Comparison of ENCODE assay signal across 7 cellular contexts in genomic region chr22:36873614-36874308, GRCh38. TPM values are rescaled to one million over a fixed set of nuclear protein-coding genes. Genes with fewer than 3 reads are reported as not detected.
DNase-seq lines count a peak whose midpoint lies in the region; ATAC-seq and TF ChIP-seq lines count a peak whose summit lies in the region.

No MANE protein-coding gene starts in this region.

- H3K4me1 Mint-ChIP-seq in T-helper 1 cell treated with Interleukin-12 subunit alpha and Interleukin-12 subunit beta and Interleukin-4 antibody, amounts not matched to agents 30 μg/mL and 1 μg/mL, for 36 hours (ENCODE audit: low read depth), result peaks cover 33% of the 10 kb centered on the region

- no peak overlapping the region for H2BK15ac ChIP-seq in mesendoderm (replicated peaks; ENCODE audit: low read depth)

- H4K5ac ChIP-seq in mesendoderm (ENCODE audit: low read length), result no peak overlapping the region

- DNase-seq in GF-D8 (lab: John Stamatoyannopoulos, UW), result peak; percentile 99
- DNase-seq in mesendoderm, result peak; percentile 80
- peak; percentile 80 for DNase-seq in upper lobe of right lung

- no peaks in the 10 kb centered on the region for H3K79me1 ChIP-seq in mesendoderm (ENCODE audit: low read length)

- H3K36me3 ChIP-seq in duodenal mucosa (ENCODE audit: control insufficient read depth in 1 of 2, insufficient read depth in 2 of 2, low read length in 2 of 2) (peaks cover 4 to 6% of the 10 kb centered on the region in 2 donors), mesendoderm (ENCODE audit: control insufficient read depth, insufficient read depth, low read length) (no peaks in the 10 kb centered on the region), upper lobe of right lung (no peaks in the 10 kb centered on the region)

- no peak overlapping the region for H4K8ac ChIP-seq in mesendoderm (ENCODE audit: low read depth, low read length)

- H2BK120ac ChIP-seq in mesendoderm (ENCODE audit: low read depth, low read length), result no peak overlapping the region

- H3K9ac ChIP-seq in duodenal mucosa (ENCODE audit: low read depth in 1 of 2, low read length in 2 of 2), result no peak overlapping the region
- H3K9ac ChIP-seq in mesendoderm (ENCODE audit: low read length), result no peak overlapping the region

- H3K23ac ChIP-seq in mesendoderm (ENCODE audit: low read length), result no peak overlapping the region

- H3K18ac ChIP-seq in mesendoderm (ENCODE audit: low read length), result no peak overlapping the region

- no peak overlapping the region for H3K4me2 ChIP-seq in mesendoderm (ENCODE audit: low read length)

- H2BK5ac ChIP-seq in mesendoderm (ENCODE audit: low read length), result no peak overlapping the region

- peaks cover 11 to 16% of the 10 kb centered on the region in 2 donors for H3K4me1 ChIP-seq in duodenal mucosa (ENCODE audit: control insufficient read depth in 1 of 2, insufficient read depth in 2 of 2, low read length in 2 of 2)
- no peaks in the 10 kb centered on the region for H3K4me1 ChIP-seq in mesendoderm (ENCODE audit: control insufficient read depth, low read depth, low read length)
- H3K4me1 ChIP-seq in upper lobe of right lung, result peaks cover 18% of the 10 kb centered on the region

- ATAC-seq in GM19467 (IDR thresholded peaks at IDR 0.05; ENCODE audit: unreplicated experiment) (peak; percentile 80), HG03565 (IDR thresholded peaks at IDR 0.05; ENCODE audit: unreplicated experiment) (peak; percentile 80), upper lobe of right lung (peak; percentile 89)

- H3K36me3 Mint-ChIP-seq in T-helper 1 cell treated with Interleukin-12 subunit alpha and Interleukin-12 subunit beta and Interleukin-4 antibody, amounts not matched to agents 30 μg/mL and 1 μg/mL, for 36 hours (ENCODE audit: low read depth), result peaks cover 66% of the 10 kb centered on the region

- TF ChIP-seq CTCF in upper lobe of right lung (IDR thresholded peaks at IDR 0.05), result peak; percentile 61

- H3K56ac ChIP-seq in mesendoderm (ENCODE audit: low read length), result no peak overlapping the region

- no peaks in the 10 kb centered on the region for H3K27me3 ChIP-seq in duodenal mucosa (ENCODE audit: control insufficient read depth in 1 of 2, insufficient read depth in 2 of 2, low read length in 2 of 2)
- H3K27me3 ChIP-seq in mesendoderm (ENCODE audit: insufficient read depth, low read length, poor library complexity), result no peaks in the 10 kb centered on the region
- no peaks in the 10 kb centered on the region for H3K27me3 ChIP-seq in upper lobe of right lung

- intact Hi-C loops in upper lobe of right lung (cut with DNase I), result no loop called here

- H3K79me2 ChIP-seq in mesendoderm (ENCODE audit: control insufficient read depth, insufficient read depth, low read length), result no peaks in the 10 kb centered on the region

- WGBS in mesendoderm (ENCODE audit: extremely low coverage, insufficient coverage, low lambda C conversion rate), result no CpG with 5 or more reads among the region's 6 CpGs

- H3K9me3 Mint-ChIP-seq in T-helper 1 cell treated with Interleukin-12 subunit alpha and Interleukin-12 subunit beta and Interleukin-4 antibody, amounts not matched to agents 30 μg/mL and 1 μg/mL, for 36 hours, result no peaks in the 10 kb centered on the region

- H3K4me3 ChIP-seq in duodenal mucosa (ENCODE audit: low read depth in 1 of 2, low read length in 2 of 2) (no peak overlapping the region), mesendoderm (ENCODE audit: low read length) (no peak overlapping the region), upper lobe of right lung (no peak overlapping the region)

- peak overlapping the region; percentile 32 for H3K4me3 Mint-ChIP-seq in T-helper 1 cell treated with Interleukin-12 subunit alpha and Interleukin-12 subunit beta and Interleukin-4 antibody, amounts not matched to agents 30 μg/mL and 1 μg/mL, for 36 hours

- H3K27ac ChIP-seq in duodenal mucosa (ENCODE audit: low read depth, low read length) (peak overlapping the region; percentile 48), mesendoderm (ENCODE audit: low read depth, low read length) (no peak overlapping the region), upper lobe of right lung (peak overlapping the region; percentile 71)

- H2AK5ac ChIP-seq in mesendoderm (ENCODE audit: low read length), result no peak overlapping the region

- no peak overlapping the region for H3K4ac ChIP-seq in mesendoderm (ENCODE audit: low read depth, low read length)

- peak overlapping the region; percentile 95 for H3K27ac Mint-ChIP-seq in T-helper 1 cell treated with Interleukin-12 subunit alpha and Interleukin-12 subunit beta and Interleukin-4 antibody, amounts not matched to agents 30 μg/mL and 1 μg/mL, for 36 hours

- no peaks in the 10 kb centered on the region for H3K27me3 Mint-ChIP-seq in T-helper 1 cell treated with Interleukin-12 subunit alpha and Interleukin-12 subunit beta and Interleukin-4 antibody, amounts not matched to agents 30 μg/mL and 1 μg/mL, for 36 hours (ENCODE audit: low read depth)

- H3K9me3 ChIP-seq in duodenal mucosa (ENCODE audit: control insufficient read depth in 1 of 2, low read length in 2 of 2) (no peaks in the 10 kb centered on the region), upper lobe of right lung (no peaks in the 10 kb centered on the region)

RNA-seq across cellular contexts. Expression of gene NCF4, which starts 13.0 kb away (rescaled TPM):
- polyA plus RNA-seq in mesendoderm (2013, experiment 1 of 2), result not detected
- polyA plus RNA-seq in mesendoderm (2013, experiment 2 of 2), result not detected
- 37.0 TPM for total RNA-seq in upper lobe of right lung

RNA-seq across cellular contexts. Expression of gene CSF2RB, which starts 39.7 kb away (rescaled TPM):
- polyA plus RNA-seq in mesendoderm (2013, experiment 1 of 2), result 0.01 TPM
- 0.03 TPM for polyA plus RNA-seq in mesendoderm (2013, experiment 2 of 2)
- total RNA-seq in upper lobe of right lung, result 27.2 TPM

RNA-seq across cellular contexts. Expression of gene PVALB, which starts 56.9 kb away (rescaled TPM):
- polyA plus RNA-seq in mesendoderm (2013, experiment 1 of 2), result 1.1 TPM
- polyA plus RNA-seq in mesendoderm (2013, experiment 2 of 2), result 1.7 TPM
- 2.5 TPM for total RNA-seq in upper lobe of right lung
